Comparison of ENCODE assay signal across 18 cellular contexts in genomic region chr1:206591236-206591635, GRCh38. TPM values are rescaled to one million over a fixed set of nuclear protein-coding genes. Genes with fewer than 3 reads are reported as not detected.
DNase-seq lines count a peak whose midpoint lies in the region; ATAC-seq and TF ChIP-seq lines count a peak whose summit lies in the region.
"Had no signal": no experiment of that assay in that cellular context is flagged by ENCODE, and none has a peak within 500 bp of the region (broad histone marks: within the 10 kb centered on the region; RNA-seq: fewer than 3 reads in every experiment).

No MANE protein-coding gene starts in this region.

- peaks cover 22% of the 10 kb centered on the region for H3F3A ChIP-seq in smooth muscle cell (ENCODE audit: low read depth)

- no peaks in the 10 kb centered on the region for H3K79me2 ChIP-seq in smooth muscle cell (ENCODE audit: low read depth)

- TF ChIP-seq CTCF in activated CD8-positive, alpha-beta T cell treated with anti-CD3 and anti-CD28 coated beads for 36 hours (IDR thresholded peaks at IDR 0.05), result no peak
- TF ChIP-seq CTCF in fibroblast of pulmonary artery (IDR thresholded peaks at IDR 0.05; ENCODE audit: low read length, missing control alignments) (no peak), smooth muscle cell (IDR thresholded peaks at IDR 0.05; ENCODE audit: borderline replicate concordance, insufficient read depth, poor library complexity, severe bottlenecking) (no peak), GM10248 (IDR thresholded peaks at IDR 0.05; ENCODE audit: control extremely low read depth, extremely low read depth, low read depth, missing control alignments) (no peak)

- H3K27me3 Mint-ChIP-seq in activated CD8-positive, alpha-beta memory T cell treated with anti-CD3 and anti-CD28 coated beads, Interleukin-2, amount 10 ng/mL, durations not matched to agents 7 days and 5 days, result no peaks in the 10 kb centered on the region
- no peaks in the 10 kb centered on the region for H3K27me3 Mint-ChIP-seq in activated CD8-positive, alpha-beta T cell treated with anti-CD3 and anti-CD28 coated beads for 36 hours

- POLR2A ChIA-PET in activated CD8-positive, alpha-beta T cell treated with anti-CD3 and anti-CD28 coated beads for 36 hours (lab: Charles Lee), result interaction anchor here (0.7 to 1.6 kb wide), 15 partner anchors 9 to 85 kb away, joined by 3 to 5 read pairs (median 3); partner anchors contain the start of genes EIF2D and RASSF5
- POLR2A ChIA-PET in GM10248 (lab: Yijun Ruan, JAX), result no interaction called here

- no peaks in the 10 kb centered on the region for H3K36me3 ChIP-seq in smooth muscle cell (ENCODE audit: low read depth)

- H4K20me1 ChIP-seq in smooth muscle cell (ENCODE audit: low read depth), result no peaks in the 10 kb centered on the region

- H3K4me3 Mint-ChIP-seq in activated CD8-positive, alpha-beta memory T cell treated with anti-CD3 and anti-CD28 coated beads, Interleukin-2, amount 10 ng/mL, durations not matched to agents 7 days and 5 days, result peak overlapping the region; percentile 35
- H3K4me3 Mint-ChIP-seq in activated CD8-positive, alpha-beta T cell treated with anti-CD3 and anti-CD28 coated beads for 36 hours, result no peak overlapping the region
- H3K4me3 Mint-ChIP-seq: nephron progenitor cell had no signal

- peak overlapping the region; percentile 92 for H3K27ac ChIP-seq in smooth muscle cell (ENCODE audit: low read depth)
- H3K27ac ChIP-seq: right atrium auricular region had no signal

- no peak overlapping the region for H3K9ac ChIP-seq in smooth muscle cell (ENCODE audit: low read depth)

- CTCF ChIA-PET in activated CD8-positive, alpha-beta memory T cell treated with anti-CD3 and anti-CD28 coated beads, Interleukin-2, amount 10 ng/mL, durations not matched to agents 7 days and 5 days (lab: Charles Lee), result interaction anchor here (0.8 to 3.0 kb wide), 17 partner anchors 8 to 121 kb away, joined by 3 to 26 read pairs (median 4); partner anchors contain the start of genes EIF2D and IKBKE
- CTCF ChIA-PET in activated CD8-positive, alpha-beta T cell treated with anti-CD3 and anti-CD28 coated beads for 36 hours (lab: Charles Lee), result interaction anchor here (0.6 to 3.4 kb wide), 22 partner anchors 8 to 163 kb away, joined by 3 to 21 read pairs (median 6); partner anchors contain the start of genes DYRK3, EIF2D and RASSF5
- CTCF ChIA-PET in GM10248 (lab: Yijun Ruan, JAX), result interaction anchor here (0.7 to 4.6 kb wide), 18 partner anchors 8 to 344 kb away, joined by 3 to 36 read pairs (median 6); partner anchors contain the start of genes DYRK3, EIF2D and IKBKE

- no peak overlapping the region for H2AFZ ChIP-seq in smooth muscle cell (ENCODE audit: low read depth)

- no peaks in the 10 kb centered on the region for H3K27me3 ChIP-seq in smooth muscle cell (ENCODE audit: low read depth)
- H3K27me3 ChIP-seq: left lung, right atrium auricular region, transverse colon had no signal

- peak overlapping the region; percentile 91 for H3K27ac Mint-ChIP-seq in activated CD8-positive, alpha-beta memory T cell treated with anti-CD3 and anti-CD28 coated beads, Interleukin-2, amount 10 ng/mL, durations not matched to agents 7 days and 5 days
- H3K27ac Mint-ChIP-seq in activated CD8-positive, alpha-beta T cell treated with anti-CD3 and anti-CD28 coated beads for 36 hours, result peak overlapping the region; percentile 97

- H3K4me3 ChIP-seq in fibroblast of pulmonary artery (replicated peaks; ENCODE audit: low read depth, low read length), result no peak overlapping the region
- H3K4me3 ChIP-seq in smooth muscle cell, result no peak overlapping the region
- H3K4me3 ChIP-seq: left lung, right atrium auricular region, transverse colon had no signal

- 73% methylated on average over 5 of the region's 5 CpGs for WGBS in smooth muscle cell (ENCODE audit: low lambda C conversion rate)

- H3K4me2 ChIP-seq in smooth muscle cell, result peak overlapping the region; percentile 67

- H3K36me3 Mint-ChIP-seq in activated CD8-positive, alpha-beta memory T cell treated with anti-CD3 and anti-CD28 coated beads, Interleukin-2, amount 10 ng/mL, durations not matched to agents 7 days and 5 days, result peaks cover 63% of the 10 kb centered on the region
- peaks cover 78% of the 10 kb centered on the region for H3K36me3 Mint-ChIP-seq in activated CD8-positive, alpha-beta T cell treated with anti-CD3 and anti-CD28 coated beads for 36 hours (ENCODE audit: low read depth)

- H3K9me3 ChIP-seq in smooth muscle cell (replicated peaks; ENCODE audit: low read depth), result no peaks in the 10 kb centered on the region
- H3K9me3 ChIP-seq: left lung, right atrium auricular region, transverse colon had no signal

- peaks cover 35% of the 10 kb centered on the region for H3K4me1 ChIP-seq in smooth muscle cell (ENCODE audit: low read depth)
- H3K4me1 ChIP-seq: right atrium auricular region had no signal

- no peak for ATAC-seq in activated CD8-positive, alpha-beta memory T cell treated with anti-CD3 and anti-CD28 coated beads, Interleukin-2, amount 10 ng/mL, durations not matched to agents 7 days and 5 days
- ATAC-seq in activated CD8-positive, alpha-beta T cell treated with anti-CD3 and anti-CD28 coated beads for 36 hours, result no peak
- ATAC-seq in HG02840 (IDR thresholded peaks at IDR 0.05; ENCODE audit: low FRiP score, unreplicated experiment), result no peak
- ATAC-seq: left lung had no signal

- H3K4me1 Mint-ChIP-seq in activated CD8-positive, alpha-beta memory T cell treated with anti-CD3 and anti-CD28 coated beads, Interleukin-2, amount 10 ng/mL, durations not matched to agents 7 days and 5 days, result peaks cover 63% of the 10 kb centered on the region
- H3K4me1 Mint-ChIP-seq in activated CD8-positive, alpha-beta T cell treated with anti-CD3 and anti-CD28 coated beads for 36 hours (ENCODE audit: low read depth), result peaks cover 62% of the 10 kb centered on the region

- intact Hi-C loops in activated CD8-positive, alpha-beta T cell treated with anti-CD3 and anti-CD28 coated beads for 36 hours (cut with micrococcal nuclease), result loop anchor here (2.0 kb wide), 1 partner anchor 42 kb away; no protein-coding TSS in a partner anchor

- DNase-seq in activated CD8-positive, alpha-beta memory T cell treated with anti-CD3 and anti-CD28 coated beads, Interleukin-2, amount 10 ng/mL, durations not matched to agents 7 days and 5 days, result no peak
- no peak for DNase-seq in activated CD8-positive, alpha-beta memory T cell treated with anti-CD3 and anti-CD28 coated beads, Interleukin-2, amount 50 U/mL, for 48 hours
- no peak for DNase-seq in activated CD8-positive, alpha-beta T cell treated with anti-CD3 and anti-CD28 coated beads for 36 hours
- peak; percentile 16 for DNase-seq in fibroblast of pulmonary artery (ENCODE audit: low read depth)
- DNase-seq in smooth muscle cell (lab: John Stamatoyannopoulos, UW; ENCODE audit: unreplicated experiment), result no peak
- DNase-seq in SIG-M5 treated with dmso at 0.1 percent for 504 hours (lab: John Stamatoyannopoulos, UW; ENCODE audit: unreplicated experiment), result no peak
- no peak for DNase-seq in GM10248 (ENCODE audit: extremely low spot score)
- DNase-seq: activated T-cell treated with anti-CD3 and anti-CD28 coated beads for 4 hours; dermis blood vessel endothelial cell; Kasumi-1; left lung; NCI-H146; NCI-H226; nephron progenitor cell; stimulated activated CD8-positive, alpha-beta memory T cell treated with anti-CD3 and anti-CD28 coated beads, Interleukin-4, amount 100 ng/mL, for 48 hours; transverse colon had no signal

- no peaks in the 10 kb centered on the region for H3K9me3 Mint-ChIP-seq in activated CD8-positive, alpha-beta memory T cell treated with anti-CD3 and anti-CD28 coated beads, Interleukin-2, amount 10 ng/mL, durations not matched to agents 7 days and 5 days (ENCODE audit: low read depth)
- no peaks in the 10 kb centered on the region for H3K9me3 Mint-ChIP-seq in activated CD8-positive, alpha-beta T cell treated with anti-CD3 and anti-CD28 coated beads for 36 hours
- H3K9me3 Mint-ChIP-seq: nephron progenitor cell had no signal

RNA-seq across cellular contexts. Expression of gene EIF2D, which starts 21.0 kb away (rescaled TPM):
- total RNA-seq in activated CD8-positive, alpha-beta memory T cell treated with anti-CD3 and anti-CD28 coated beads, Interleukin-2, amount 10 ng/mL, durations not matched to agents 7 days and 5 days, result 10 to 100 TPM; 51.7 to 68.4 TPM
- total RNA-seq in activated CD8-positive, alpha-beta T cell treated with anti-CD3 and anti-CD28 coated beads for 36 hours, result 100 to 1,000 TPM; 100 to 102 TPM
- 28.9 and 32.5 TPM in 2 replicates for total RNA-seq in smooth muscle cell
- polyA plus RNA-seq in smooth muscle cell, result 22.8 and 22.9 TPM in 2 replicates

RNA-seq across cellular contexts. Expression of gene DYRK3, which starts 44.1 kb away (rescaled TPM):
- total RNA-seq in activated CD8-positive, alpha-beta memory T cell treated with anti-CD3 and anti-CD28 coated beads, Interleukin-2, amount 10 ng/mL, durations not matched to agents 7 days and 5 days, result 10 to 100 TPM in 1 of 2 experiments, 1 to 10 TPM in 1; 9.5 to 12.7 TPM
- total RNA-seq in activated CD8-positive, alpha-beta T cell treated with anti-CD3 and anti-CD28 coated beads for 36 hours, result 1 to 10 TPM; 4.7 to 4.9 TPM
- total RNA-seq in smooth muscle cell, result 11.1 and 21.4 TPM in 2 replicates
- polyA plus RNA-seq in smooth muscle cell, result 6.9 and 13.7 TPM in 2 replicates
